8 cellular contexts compared by ENCODE assay signal in genomic region chr17:75516255-75516618, GRCh38. TPM values are rescaled to one million over a fixed set of nuclear protein-coding genes. Genes with fewer than 3 reads are reported as not detected.
DNase-seq lines count a peak whose midpoint lies in the region; ATAC-seq and TF ChIP-seq lines count a peak whose summit lies in the region.

TSS of gene TSEN54 (plus strand) at chr17:75516528. CDS start at chr17:75516561, 33 bp downstream.

- BruUV-seq in Caco-2 (replicated peaks; lab: Mats Ljungman, UMichigan) (no TSS peak), IMR-90 (replicated peaks; lab: Mats Ljungman, UMichigan) (no TSS peak)

- WGBS in IMR-90 (ENCODE audit: extremely low coverage in 2 of 2, insufficient read length in 1 of 2), 2 experiments = 0% methylated on average over 31 of the region's 45 CpGs; no CpG with 5 or more reads in 1 of the 2 experiments

- H3K9me1 ChIP-seq in IMR-90 (ENCODE audit: insufficient read depth, low read length) = peaks cover 13% of the 10 kb centered on the region; the same call in 1 of the 2 replicates

- H4K8ac ChIP-seq in IMR-90 (ENCODE audit: low read depth in 2 of 2, low read length in 2 of 2) = peak within 1 kb of the TSS in 1 of 2 experiments; percentile 90; a peak in 1 of 4 replicates

- TF ChIP-seq POLR2A in IMR-90 (IDR thresholded peaks at IDR 0.05; ENCODE audit: low read depth, low read length) = no peak

- H2AFZ ChIP-seq in IMR-90 (replicated peaks; ENCODE audit: low read length, poor library complexity) = peak within 1 kb of the TSS; percentile 99

- peaks cover 12% of the 10 kb centered on the region for H3K4me1 Mint-ChIP-seq in Caco-2 (ENCODE audit: low read depth, unreplicated experiment)

- H3K27me3 Mint-ChIP-seq in Caco-2 (ENCODE audit: insufficient read depth, unreplicated experiment) = no peaks in the 10 kb centered on the region

- peak within 1 kb of the TSS; percentile 76; the same call in 1 of the 2 replicates for H3K23ac ChIP-seq in IMR-90 (ENCODE audit: low read depth, low read length)

- peaks cover 60% of the 10 kb centered on the region for H3K36me3 Mint-ChIP-seq in Caco-2 (ENCODE audit: insufficient read depth, unreplicated experiment)

- H2BK20ac ChIP-seq in IMR-90 (ENCODE audit: low read depth, low read length) = no peak within 1 kb of the TSS

- no peak within 1 kb of the TSS for H4K5ac ChIP-seq in IMR-90 (ENCODE audit: low read depth, low read length)

- H3K27me3 ChIP-seq in Caco-2 (replicated peaks; ENCODE audit: control insufficient read depth, insufficient read depth, low read length) = no peaks in the 10 kb centered on the region
- no peaks in the 10 kb centered on the region for H3K27me3 ChIP-seq in IMR-90 (ENCODE audit: control insufficient read depth, insufficient read depth, low read length)
- peaks cover 4% of the 10 kb centered on the region for H3K27me3 ChIP-seq in mononuclear cell (ENCODE audit: insufficient read depth, low read length)

- dilution Hi-C loops in IMR-90 (cut with HindIII; ENCODE audit: low sequenced_read_pairs, unreplicated experiment) = no loop called here

- DNase-seq in Caco-2 (peak; percentile 95 to 97), IMR-90 (peak; percentile 79), OCI-M1 (lab: John Stamatoyannopoulos, UW) (peak; percentile 93), activated T-cell treated with anti-CD3 and anti-CD28 coated beads for 24 hours (ENCODE audit: low read depth) (peak; percentile 92), epidermal melanocyte (ENCODE audit: insufficient read length, low spot score) (peak; percentile 99)
- DNase-seq in stimulated activated CD8-positive, alpha-beta memory T cell treated with anti-CD3 and anti-CD28 coated beads, Interleukin-4, amount 100 ng/mL, for 1 hour (ENCODE audit: low read depth in 2 of 2, low spot score in 1 of 2) = peak; percentile 84 to 92

- no peak within 1 kb of the TSS; the same call in 2 of the 3 replicates for H2BK15ac ChIP-seq in IMR-90 (ENCODE audit: low read depth, low read length)

- peak within 1 kb of the TSS; percentile 80 for H2AK9ac ChIP-seq in IMR-90 (replicated peaks; ENCODE audit: low read depth, low read length, poor library complexity)

- peak within 1 kb of the TSS; percentile 37 for H3K9ac ChIP-seq in IMR-90 (ENCODE audit: low read depth, low read length)

- TF ChIP-seq RAD21 in IMR-90 (IDR thresholded peaks at IDR 0.05; ENCODE audit: low read length) = no peak

- H3K36me3 ChIP-seq in Caco-2 (ENCODE audit: control insufficient read depth, insufficient read depth, low read length) (peaks cover 3% of the 10 kb centered on the region; the same call in 1 of the 2 replicates), IMR-90 (ENCODE audit: control insufficient read depth, insufficient read depth, low read length) (peaks cover 8% of the 10 kb centered on the region; the same call in 1 of the 2 replicates)

- H3K4ac ChIP-seq in IMR-90 (ENCODE audit: low read depth, low read length) = peak within 1 kb of the TSS; percentile 13; the same call in 1 of the 2 replicates

- no peak within 1 kb of the TSS for H2BK120ac ChIP-seq in IMR-90 (ENCODE audit: low read depth, low read length)

- H3K4me3 ChIP-seq in Caco-2 (ENCODE audit: low read depth, low read length) = peak within 1 kb of the TSS; percentile 93
- H3K4me3 ChIP-seq in IMR-90 (ENCODE audit: insufficient read depth, low read depth, low read length) = peak within 1 kb of the TSS; percentile 82
- H3K4me3 ChIP-seq in mononuclear cell (ENCODE audit: low read length) = peak within 1 kb of the TSS; percentile 66

- peak within 1 kb of the TSS; percentile 94 for H3K4me3 Mint-ChIP-seq in Caco-2 (ENCODE audit: unreplicated experiment)

- CTCF ChIA-PET in Caco-2 (lab: Charles Lee) (interaction anchor here (0.6 to 2.1 kb wide), 23 partner anchors 9 to 801 kb away, joined by 3 to 52 read pairs (median 6); partner anchors contain the start of genes GRB2, LLGL2, MIF4GD and SLC25A19), IMR-90 (lab: Yijun Ruan, JAX) (interaction anchor here (0.6 to 1.1 kb wide), 7 partner anchors 12 to 235 kb away, joined by 3 to 4 read pairs (median 3); partner anchors contain the start of gene TMEM94)

- H3K14ac ChIP-seq in IMR-90 (replicated peaks; ENCODE audit: low read depth, low read length) = 0 out of 2 replicates have a peak within 1 kb of the TSS, but pooled peaks have one; percentile 14

- H3K4me1 ChIP-seq in Caco-2 (peaks cover 15% of the 10 kb centered on the region; the same call in 1 of the 2 replicates), IMR-90 (ENCODE audit: control insufficient read depth, insufficient read depth, low read length) (peaks cover 10% of the 10 kb centered on the region; the same call in 1 of the 2 replicates), mononuclear cell (ENCODE audit: insufficient read depth, low read length) (peaks cover 35% of the 10 kb centered on the region)

- peak within 1 kb of the TSS; percentile 32 for H3K27ac ChIP-seq in IMR-90 (ENCODE audit: insufficient read depth, low read length)

- H3K79me1 ChIP-seq in IMR-90 (ENCODE audit: low read depth in 1 of 2, low read length in 2 of 2) = peaks cover 32 to 53% of the 10 kb centered on the region in 2 experiments

- H3K56ac ChIP-seq in IMR-90 (ENCODE audit: extremely low read depth, insufficient read depth, low read length) = no peak within 1 kb of the TSS

- H3K4me2 ChIP-seq in IMR-90 (ENCODE audit: low read depth, low read length) = peak within 1 kb of the TSS; percentile 90

- H3K9me3 ChIP-seq in Caco-2 = no peaks in the 10 kb centered on the region
- no peaks in the 10 kb centered on the region for H3K9me3 ChIP-seq in IMR-90 (ENCODE audit: control insufficient read depth, insufficient read depth, low read length)
- H3K9me3 ChIP-seq in mononuclear cell (ENCODE audit: low read depth, low read length) = no peaks in the 10 kb centered on the region

- H3K27ac Mint-ChIP-seq in Caco-2 (ENCODE audit: unreplicated experiment) = peak within 1 kb of the TSS; percentile 50

- H4K91ac ChIP-seq in IMR-90 (ENCODE audit: insufficient read depth, low read depth, low read length) = no peak within 1 kb of the TSS; the same call in 1 of the 2 replicates

- H3K9me3 Mint-ChIP-seq in Caco-2 (ENCODE audit: unreplicated experiment) = no peaks in the 10 kb centered on the region

- in situ Hi-C loops in IMR-90 (cut with MboI; ENCODE audit: low sequenced_read_pairs) = no loop called here

- POLR2A ChIA-PET in Caco-2 (lab: Charles Lee) (interaction anchor here (0.8 to 1.7 kb wide), 9 partner anchors 9 to 255 kb away, joined by 3 to 26 read pairs (median 4); partner anchors contain the start of genes GGA3, GRB2, LLGL2 and MRPS7), IMR-90 (lab: Charles Lee; ENCODE audit: unreplicated experiment) (interaction anchor here (0.6 kb wide), 1 partner anchor 1271 kb away, joined by 13 read pairs; no protein-coding TSS in a partner anchor)

- TF ChIP-seq CTCF in Caco-2 (IDR thresholded peaks at IDR 0.05; ENCODE audit: insufficient read depth in 1 of 2, low read depth in 1 of 2, low read length in 1 of 2, severe bottlenecking in 1 of 2, unreplicated experiment in 1 of 2) = no peak
- TF ChIP-seq CTCF in IMR-90 (conservative IDR thresholded peaks at IDR 0.05; ENCODE audit: low read depth, low read length) = peak; percentile 4; the same call in 1 of the 2 replicates

- intact Hi-C loops in Caco-2 (cut with micrococcal nuclease; ENCODE audit: unreplicated experiment) = loop anchor here (1.0 to 5.0 kb wide), 2 partner anchors 9 to 36 kb away; partner anchors contain the start of gene LLGL2
- intact Hi-C loops in IMR-90 (cut with micrococcal nuclease) = loop anchor here (2.0 to 10.0 kb wide), 4 partner anchors 73 to 241 kb away; partner anchors contain the start of genes MIF4GD and SMIM5

- H2AK5ac ChIP-seq in IMR-90 (ENCODE audit: low read depth, low read length) = no peak within 1 kb of the TSS

- no peak within 1 kb of the TSS for H3K18ac ChIP-seq in IMR-90 (ENCODE audit: low read depth, low read length)

- peak; percentile 74 for ATAC-seq in GM21447 (IDR thresholded peaks at IDR 0.05; ENCODE audit: unreplicated experiment)
- peak; percentile 86 for ATAC-seq in IMR-90 (ENCODE audit: low read depth)

- peaks cover 24% of the 10 kb centered on the region for H4K20me1 ChIP-seq in IMR-90 (ENCODE audit: insufficient read depth, low read length)

- no peak within 1 kb of the TSS for H2BK5ac ChIP-seq in IMR-90 (ENCODE audit: low read depth, low read length, poor library complexity, severe bottlenecking)

TF ChIP-seq in IMR-90, 13 proteins besides CTCF, POLR2A, EP300 and RAD21:
- TF ChIP-seq MXI1 (IDR thresholded peaks at IDR 0.05; ENCODE audit: borderline replicate concordance, low read depth, low read length) = peak; percentile 66; the same call in 1 of the 2 replicates
- TF ChIP-seq SMC3 (IDR thresholded peaks at IDR 0.05; ENCODE audit: low read depth, low read length) = no peak
- no peak for TF ChIP-seq RFX5 (IDR thresholded peaks at IDR 0.05; ENCODE audit: low read depth, low read length)
- TF ChIP-seq MAZ (IDR thresholded peaks at IDR 0.05; ENCODE audit: borderline replicate concordance, low read depth, low read length) = peak; percentile 85; the same call in 1 of the 2 replicates
- no peak for TF ChIP-seq RCOR1 (IDR thresholded peaks at IDR 0.05; ENCODE audit: insufficient replicate concordance, low read length)
- no peak for TF ChIP-seq NFE2L2 (IDR thresholded peaks at IDR 0.05; ENCODE audit: low read depth, low read length)
TF ChIP-seq in IMR-90: peak in this region for 2.

RNA-seq across cellular contexts. Expression of gene TSEN54, which starts in this region (rescaled TPM):
- total RNA-seq in Caco-2 (2022) = 71.3 and 74.5 TPM in 2 replicates
- 6.4 and 7.2 TPM in 2 replicates for total RNA-seq in IMR-90 (2012; rRNA removed)
- 14.9 and 16.2 TPM in 2 replicates for polyA plus RNA-seq in IMR-90 (2012; rRNA removed)
- 9.8 and 14.7 TPM in 2 replicates for polyA plus RNA-seq in IMR-90 (2012; cell fraction: cytosol; rRNA removed)
- 37.4 and 62.8 TPM in 2 replicates for polyA plus RNA-seq in IMR-90 (2012; cell fraction: nucleus; rRNA removed; ENCODE audit: low replicate concordance)
- total RNA-seq in mononuclear cell = 14.7 TPM

Comparison
In these comparisons a context has a peak if more than half of its experiments do, and no peak if none do; other contexts are left out.
1. Peak in every context shown above with its lines: DNase-seq, ATAC-seq, H3K4me3 ChIP-seq and H3K27ac ChIP-seq.